Comparison of ENCODE assay signal across 17 cellular contexts in genomic region chr4:64340243-64341110, GRCh38.
DNase-seq lines count a peak whose midpoint lies in the region; ATAC-seq and TF ChIP-seq lines count a peak whose summit lies in the region.
"Had no signal": no experiment of that assay in that cellular context is flagged by ENCODE, and none has a peak within 500 bp of the region (broad histone marks: within the 10 kb centered on the region; RNA-seq: fewer than 3 reads in every experiment).

No MANE protein-coding gene starts in this region.

- H3K36me3 ChIP-seq in upper lobe of left lung, result no peaks in the 10 kb centered on the region
- H3K36me3 ChIP-seq: MG63 had no signal

- no peaks in the 10 kb centered on the region for H3K27me3 ChIP-seq in right cardiac atrium (ENCODE audit: control insufficient read depth, insufficient read depth)
- no peaks in the 10 kb centered on the region for H3K27me3 ChIP-seq in upper lobe of left lung
- H3K27me3 ChIP-seq: MG63 had no signal

- H3K27ac ChIP-seq in right cardiac atrium (ENCODE audit: low read length), result peak overlapping the region; percentile 61
- H3K27ac ChIP-seq in upper lobe of left lung, result no peak overlapping the region
- H3K27ac ChIP-seq: PC-9, SK-N-MC had no signal

- TF ChIP-seq POLR2A in upper lobe of left lung (IDR thresholded peaks at IDR 0.05), result no peak

- TF ChIP-seq CTCF in upper lobe of left lung (IDR thresholded peaks at IDR 0.05) (no peak), natural killer cell (IDR thresholded peaks at IDR 0.05) (no peak)

- H3K9me3 Mint-ChIP-seq in natural killer cell, result peaks cover 5 to 22% of the 10 kb centered on the region in 2 donors

- ATAC-seq in Right ventricle myocardium superior (ENCODE audit: poor library complexity) (peak; percentile 77), right cardiac atrium (peak; percentile 83 to 86), upper lobe of left lung (ENCODE audit: low FRiP score in 2 of 2) (peak; percentile 14 to 26), natural killer cell (no peak), GM19455 (IDR thresholded peaks at IDR 0.05; ENCODE audit: unreplicated experiment) (no peak)

- no peak overlapping the region for H3K4me3 Mint-ChIP-seq in natural killer cell

- H3K27me3 Mint-ChIP-seq in natural killer cell (ENCODE audit: low read depth in 2 of 2), result no peaks in the 10 kb centered on the region

- TF ChIP-seq EP300 in upper lobe of left lung (IDR thresholded peaks at IDR 0.05), result no peak

- no peaks in the 10 kb centered on the region for H3K36me3 Mint-ChIP-seq in natural killer cell

- intact Hi-C loops in Right ventricle myocardium superior (cut with DNase I), result no loop called here
- intact Hi-C loops in right cardiac atrium (cut with DNase I), result loop anchor here in 1 of 4 donors (5.0 kb wide), 1 partner anchor 67 kb away; the partner anchor contains the start of gene TECRL
- intact Hi-C loops in natural killer cell (cut with micrococcal nuclease), result no loop called here

- H3K4me1 ChIP-seq in right cardiac atrium (ENCODE audit: control insufficient read depth, insufficient read depth, low read length), result no peaks in the 10 kb centered on the region
- no peaks in the 10 kb centered on the region for H3K4me1 ChIP-seq in upper lobe of left lung
- H3K4me1 ChIP-seq: Caco-2 had no signal

- no peak overlapping the region for H3K27ac Mint-ChIP-seq in natural killer cell

- no peaks in the 10 kb centered on the region for H3K4me1 Mint-ChIP-seq in natural killer cell

- WGBS in right cardiac atrium, result 40% methylated on average over 5 of the region's 5 CpGs
- 74 to 84% methylated on average over 2 to 5 of the region's 5 CpGs for WGBS in upper lobe of left lung, 2 donors

- DNase-seq in NCI-H524 treated with DMSO at 0.1 percent for 48 hours (lab: John Stamatoyannopoulos, UW), result peak; percentile 35
- peak; percentile 66 for DNase-seq in Right ventricle myocardium superior
- DNase-seq in right cardiac atrium, result peak; percentile 44 to 83 (median 78)
- DNase-seq in upper lobe of left lung, result no peak
- DNase-seq in natural killer cell, result no peak
- no peak for DNase-seq in activated CD8-positive, alpha-beta memory T cell treated with anti-CD3 and anti-CD28 coated beads, Interleukin-2, amount 50 U/mL, for 4 hours
- DNase-seq: Caco-2, DMS53, H7, Karpas-422, MG63, NCI-H1092, NCI-H226, NCI-H748 treated with DMSO at 0.1 percent for 48 hours, PC-9 had no signal

- H3K9me3 ChIP-seq in right cardiac atrium (ENCODE audit: control insufficient read depth, low read length), result no peaks in the 10 kb centered on the region
- peaks cover 0 to 4% (median 0%) of the 10 kb centered on the region in 4 donors for H3K9me3 ChIP-seq in upper lobe of left lung
- H3K9me3 ChIP-seq: Caco-2, MG63 had no signal

- no peak overlapping the region for H3K4me3 ChIP-seq in right cardiac atrium (ENCODE audit: low read length)
- H3K4me3 ChIP-seq in upper lobe of left lung, result no peak overlapping the region
- H3K4me3 ChIP-seq: MG63, PC-9, SK-N-MC had no signal

Comparison
In these comparisons a context has a peak if more than half of its experiments do, and no peak if none do; other contexts are left out.
1. DNase-seq: peak in NCI-H524 treated with DMSO at 0.1 percent for 48 hours (single experiment), Right ventricle myocardium superior (single experiment) and right cardiac atrium (3 of 3); none in upper lobe of left lung (0 of 2), natural killer cell (single experiment) and activated CD8-positive, alpha-beta memory T cell treated with anti-CD3 and anti-CD28 coated beads, Interleukin-2, amount 50 U/mL, for 4 hours (single experiment).
2. ATAC-seq: peak in Right ventricle myocardium superior (single experiment), right cardiac atrium (2 of 2) and upper lobe of left lung (2 of 2); none in natural killer cell (0 of 3) and GM19455 (single experiment).